11 cellular contexts compared by ENCODE assay signal in genomic region chr4:17616283-17616682, GRCh38. TPM values are rescaled to one million over a fixed set of nuclear protein-coding genes. Genes with fewer than 3 reads are reported as not detected.
A peak's percentile ranks its signal among the peaks of the same experiment; 100 is the strongest.
DNase-seq lines count a peak whose midpoint lies in the region; ATAC-seq, FAIRE-seq and TF ChIP-seq lines count a peak whose summit lies in the region.
"Had no signal": no experiment of that assay in that cellular context is flagged by ENCODE, and none has a peak within 500 bp of the region (broad histone marks: within the 10 kb centered on the region; RNA-seq: fewer than 3 reads in every experiment).

No MANE protein-coding gene starts in this region.

- H3K4me1 Mint-ChIP-seq in progenitor cell of endocrine pancreas (ENCODE audit: low read depth), result peaks cover 18% of the 10 kb centered on the region

- H3K36me3 ChIP-seq in DND-41 (ENCODE audit: insufficient read depth, low read length) (peaks cover 54% of the 10 kb centered on the region), Panc1 (ENCODE audit: control insufficient read depth, insufficient read depth, low read length) (peaks cover 11% of the 10 kb centered on the region), endothelial cell of umbilical vein (ENCODE audit: control insufficient read depth in 2 of 2, extremely low read depth in 1 of 2, insufficient read depth in 2 of 2, low read length in 2 of 2) (peaks cover 9 to 14% of the 10 kb centered on the region in 2 experiments), colonic mucosa (peaks cover 5% of the 10 kb centered on the region)
- H3K36me3 ChIP-seq: uterus had no signal

- in situ Hi-C loops in Panc1 (cut with HindIII; ENCODE audit: low pct_unique_long_range_greater_than_20kb, low sequenced_read_pairs), result no loop called here

- no peak for FAIRE-seq in endothelial cell of umbilical vein (lab: Jason Lieb, UNC)

- TSS peak; percentile 54 for BruUV-seq in Panc1 (replicated peaks; lab: Mats Ljungman, UMichigan)
- no TSS peak for BruUV-seq in endothelial cell of umbilical vein (replicated peaks; lab: Mats Ljungman, UMichigan)

- H3K27ac ChIP-seq in DND-41 (ENCODE audit: low read length), result peak overlapping the region; percentile 39
- no peak overlapping the region for H3K27ac ChIP-seq in Panc1 (ENCODE audit: low read length)
- no peak overlapping the region for H3K27ac ChIP-seq in endothelial cell of umbilical vein (ENCODE audit: insufficient read depth, low read depth, low read length)
- no peak overlapping the region for H3K27ac ChIP-seq in colonic mucosa
- H3K27ac ChIP-seq: uterus had no signal

- H3K9me3 ChIP-seq in DND-41 (ENCODE audit: insufficient read depth, low read length, severe bottlenecking), result no peaks in the 10 kb centered on the region
- no peaks in the 10 kb centered on the region for H3K9me3 ChIP-seq in Panc1 (ENCODE audit: control insufficient read depth, insufficient read depth, low read depth, low read length)
- no peaks in the 10 kb centered on the region for H3K9me3 ChIP-seq in endothelial cell of umbilical vein (replicated peaks; ENCODE audit: control insufficient read depth, insufficient read depth, low read length)
- H3K9me3 ChIP-seq in colonic mucosa, result no peaks in the 10 kb centered on the region
- H3K9me3 ChIP-seq: uterus had no signal

- peak overlapping the region; percentile 35 for H3K9ac ChIP-seq in DND-41 (ENCODE audit: low read depth, low read length)
- no peak overlapping the region for H3K9ac ChIP-seq in endothelial cell of umbilical vein (replicated peaks; ENCODE audit: extremely low read depth, insufficient read depth, low read length)
- no peak overlapping the region for H3K9ac ChIP-seq in colonic mucosa (ENCODE audit: low read depth in 2 of 2, low read length in 2 of 2)

- peak overlapping the region; percentile 25 for H3K27ac Mint-ChIP-seq in progenitor cell of endocrine pancreas

- no peaks in the 10 kb centered on the region for H3K27me3 Mint-ChIP-seq in progenitor cell of endocrine pancreas

- peak overlapping the region; percentile 83 for H3K4me2 ChIP-seq in DND-41 (ENCODE audit: insufficient read depth, low read length)
- peak overlapping the region; percentile 38 for H3K4me2 ChIP-seq in endothelial cell of umbilical vein (ENCODE audit: insufficient read depth, low read length)

- peak overlapping the region; percentile 66 for H3K4me3 Mint-ChIP-seq in progenitor cell of endocrine pancreas (ENCODE audit: low read depth)

- H2AFZ ChIP-seq in DND-41 (ENCODE audit: low read depth, low read length) (no peak overlapping the region), endothelial cell of umbilical vein (ENCODE audit: low read depth, low read length) (no peak overlapping the region)

- no peaks in the 10 kb centered on the region for H3K9me1 ChIP-seq in endothelial cell of umbilical vein (replicated peaks; ENCODE audit: control insufficient read depth, extremely low read depth, insufficient read depth, low read length)

- peak; percentile 47 for DNase-seq in DND-41
- DNase-seq in Panc1 (ENCODE audit: low read depth, low spot score), result no peak
- DNase-seq in endothelial cell of umbilical vein (ENCODE audit: low read depth, low spot score), result no peak
- DNase-seq in progenitor cell of endocrine pancreas (ENCODE audit: low spot score, unreplicated experiment), result no peak
- no peak for DNase-seq in colonic mucosa
- DNase-seq: left ventricle myocardium superior, NCI-H1436, uterus had no signal

- POLR2A ChIA-PET in Panc1 (lab: Charles Lee) (interaction anchor here (0.6 kb wide), 1 partner anchor 17 kb away, joined by 6 read pairs; no protein-coding TSS in a partner anchor), endothelial cell of umbilical vein (lab: Charles Lee) (no interaction called here)

- no peaks in the 10 kb centered on the region for H3K9me3 Mint-ChIP-seq in progenitor cell of endocrine pancreas (ENCODE audit: low read depth)

- no peak for TF ChIP-seq POLR2A in endothelial cell of umbilical vein (IDR thresholded peaks at IDR 0.05; ENCODE audit: low read depth, low read length)

- peaks cover 58% of the 10 kb centered on the region for H3K4me1 ChIP-seq in DND-41 (ENCODE audit: insufficient read depth, low read length)
- no peaks in the 10 kb centered on the region for H3K4me1 ChIP-seq in Panc1 (ENCODE audit: control insufficient read depth, insufficient read depth, low read length)
- H3K4me1 ChIP-seq in endothelial cell of umbilical vein (ENCODE audit: control insufficient read depth, extremely low read depth, insufficient read depth, low read length), result peaks cover 18% of the 10 kb centered on the region
- peaks cover 10% of the 10 kb centered on the region for H3K4me1 ChIP-seq in colonic mucosa

- H3K79me2 ChIP-seq in DND-41 (ENCODE audit: insufficient read depth, low read length), result peaks cover 73% of the 10 kb centered on the region
- peaks cover 60% of the 10 kb centered on the region for H3K79me2 ChIP-seq in endothelial cell of umbilical vein (ENCODE audit: control insufficient read depth, insufficient read depth, low read length)

- ATAC-seq in DND-41 (ENCODE audit: insufficient read depth, low read depth) (peak; percentile 47), Panc1 (no peak), GM21576 (IDR thresholded peaks at IDR 0.05; ENCODE audit: unreplicated experiment) (no peak), HG02623 (IDR thresholded peaks at IDR 0.05; ENCODE audit: unreplicated experiment) (no peak), HG03095 (IDR thresholded peaks at IDR 0.05; ENCODE audit: unreplicated experiment) (no peak)
- ATAC-seq: left ventricle myocardium superior had no signal

- intact Hi-C loops in Panc1 (cut with micrococcal nuclease; ENCODE audit: unreplicated experiment) (no loop called here), endothelial cell of umbilical vein (cut with micrococcal nuclease) (loop anchor here (10.0 kb wide), 1 partner anchor 409 kb away; the partner anchor contains the start of gene LCORL), colonic mucosa (cut with DNase I) (loop anchor here (10.0 kb wide), 1 partner anchor 189 kb away; no protein-coding TSS in a partner anchor)

- H3K27me3 ChIP-seq in DND-41 (ENCODE audit: insufficient read depth, low read length, poor library complexity) (no peaks in the 10 kb centered on the region), Panc1 (ENCODE audit: control insufficient read depth, insufficient read depth, low read length) (no peaks in the 10 kb centered on the region), endothelial cell of umbilical vein (ENCODE audit: control insufficient read depth in 2 of 2, insufficient read depth in 2 of 2, low read length in 2 of 2) (no peaks in the 10 kb centered on the region), colonic mucosa (no peaks in the 10 kb centered on the region)
- H3K27me3 ChIP-seq: uterus had no signal

- CTCF ChIA-PET in Panc1 (lab: Charles Lee), result no interaction called here
- CTCF ChIA-PET in endothelial cell of umbilical vein (lab: Charles Lee), result interaction anchor here (1.3 to 1.6 kb wide), 2 partner anchors 20 to 67 kb away, joined by 5 read pairs; no protein-coding TSS in a partner anchor

- dilution Hi-C loops in endothelial cell of umbilical vein (cut with MboI; ENCODE audit: extremely low pct_ligation_motif_present, low sequenced_read_pairs), result no loop called here

- TF ChIP-seq CTCF in DND-41 (IDR thresholded peaks at IDR 0.05; ENCODE audit: borderline replicate concordance, extremely low read depth, low read length, poor library complexity, severe bottlenecking) (no peak), Panc1 (IDR thresholded peaks at IDR 0.05) (no peak), endothelial cell of umbilical vein (IDR thresholded peaks at IDR 0.05; ENCODE audit: extremely low read depth in 1 of 2, insufficient read depth in 1 of 2, low read depth in 1 of 2, low read length in 2 of 2) (no peak), progenitor cell of endocrine pancreas (IDR thresholded peaks at IDR 0.05; ENCODE audit: unreplicated experiment) (no peak), colonic mucosa (IDR thresholded peaks at IDR 0.05) (no peak)

- peaks cover 10% of the 10 kb centered on the region for H3K36me3 Mint-ChIP-seq in progenitor cell of endocrine pancreas (ENCODE audit: insufficient read depth)

- H3K4me3 ChIP-seq in DND-41 (ENCODE audit: low read depth in 1 of 2, low read length in 2 of 2) (peak overlapping the region in 1 of 2 experiments; percentile 95; a peak in 2 of 4 replicates), Panc1 (ENCODE audit: low read depth in 2 of 2, low read length in 2 of 2) (peak overlapping the region in 1 of 2 experiments; percentile 6; a peak in 1 of 4 replicates), endothelial cell of umbilical vein (replicated peaks in 1 of 3; ENCODE audit: insufficient read depth in 1 of 3, low read depth in 1 of 3, low read length in 3 of 3) (no peak overlapping the region), colonic mucosa (no peak overlapping the region)

- H4K20me1 ChIP-seq in DND-41 (ENCODE audit: insufficient read depth, low read length) (peaks cover 45% of the 10 kb centered on the region), endothelial cell of umbilical vein (replicated peaks; ENCODE audit: control insufficient read depth, extremely low read depth, insufficient read depth, low read length) (no peaks in the 10 kb centered on the region)

RNA-seq across cellular contexts. Expression of gene MED28, which starts 1.8 kb away (rescaled TPM):
- 32.1 TPM for total RNA-seq in Panc1 (2021; ENCODE audit: unreplicated experiment)
- polyA plus RNA-seq in Panc1 (2012; ENCODE audit: insufficient read length), result 17.3 TPM
- 41.2 and 49.1 TPM in 2 replicates for total RNA-seq in endothelial cell of umbilical vein
- 9.4 and 10.0 TPM in 2 replicates for polyA plus RNA-seq in endothelial cell of umbilical vein
- polyA plus RNA-seq in endothelial cell of umbilical vein (2011; cell fraction: cytosol; rRNA removed), result 12.0 and 12.4 TPM in 2 replicates
- 15.3 and 15.9 TPM in 2 replicates for polyA plus RNA-seq in endothelial cell of umbilical vein (2011; cell fraction: nucleus; rRNA removed)
- 27.3 and 47.1 TPM in 2 replicates for polyA plus RNA-seq in endothelial cell of umbilical vein (2012)
- polyA minus RNA-seq in endothelial cell of umbilical vein, result 28.9 and 29.0 TPM in 2 replicates
- polyA minus RNA-seq in endothelial cell of umbilical vein (2011; cell fraction: cytosol; rRNA and poly(A)+ RNA removed), result 11.3 TPM
- 24.4 and 31.1 TPM in 2 replicates for polyA minus RNA-seq in endothelial cell of umbilical vein (2011; cell fraction: nucleus; rRNA and poly(A)+ RNA removed)
- total RNA-seq in progenitor cell of endocrine pancreas, result 108 and 115 TPM in 2 replicates
- 10 to 100 TPM; 36.7 to 48.1 TPM for total RNA-seq in colonic mucosa

RNA-seq across cellular contexts. Expression of gene LAP3, which starts 39.3 kb away (rescaled TPM):
- total RNA-seq in Panc1 (2021; ENCODE audit: unreplicated experiment) (51.4 TPM), endothelial cell of umbilical vein (73.7 and 94.8 TPM in 2 replicates), progenitor cell of endocrine pancreas (76.4 and 81.6 TPM in 2 replicates), colonic mucosa (10 to 100 TPM; 59.3 to 63.8 TPM)
- 35.3 TPM for polyA plus RNA-seq in Panc1 (2012; ENCODE audit: insufficient read length)
- polyA plus RNA-seq in endothelial cell of umbilical vein, result 69.2 and 82.4 TPM in 2 replicates
- polyA plus RNA-seq in endothelial cell of umbilical vein (2011; cell fraction: cytosol; rRNA removed), result 97.5 and 104 TPM in 2 replicates
- polyA plus RNA-seq in endothelial cell of umbilical vein (2011; cell fraction: nucleus; rRNA removed), result 75.1 and 82.0 TPM in 2 replicates
- 63.2 and 82.8 TPM in 2 replicates for polyA plus RNA-seq in endothelial cell of umbilical vein (2012)
- 70.0 and 90.0 TPM in 2 replicates for polyA minus RNA-seq in endothelial cell of umbilical vein
- 13.0 TPM for polyA minus RNA-seq in endothelial cell of umbilical vein (2011; cell fraction: cytosol; rRNA and poly(A)+ RNA removed)
- polyA minus RNA-seq in endothelial cell of umbilical vein (2011; cell fraction: nucleus; rRNA and poly(A)+ RNA removed), result 41.0 and 42.3 TPM in 2 replicates
